23 cellular contexts compared by ENCODE assay signal in the genomic region with DNA sequence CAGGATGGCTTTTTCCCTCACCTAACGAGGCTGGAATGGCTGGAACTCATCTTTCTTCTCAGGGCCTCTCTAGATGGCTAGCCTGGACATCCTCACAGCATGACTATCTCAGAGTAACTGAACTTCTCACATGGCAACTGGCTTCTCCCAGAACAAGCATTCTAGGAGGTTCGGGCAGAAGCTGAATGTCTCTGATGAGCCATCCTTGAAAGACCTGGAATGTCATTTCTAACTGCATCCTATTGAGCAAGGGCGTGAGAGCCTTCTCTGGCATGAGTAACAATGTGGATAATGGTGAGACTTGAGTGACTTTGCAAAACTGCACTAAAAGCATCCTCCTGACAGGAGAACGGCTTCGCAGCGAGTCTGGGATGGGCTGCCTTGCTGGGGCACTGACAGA.
"Had no signal": no experiment of that assay in that cellular context is flagged by ENCODE, and none has a peak within 500 bp of the region (broad histone marks: within the 10 kb centered on the region; RNA-seq: fewer than 3 reads in every experiment).

No MANE protein-coding gene starts in this region.

- H3K27me3 ChIP-seq: esophagus squamous epithelium, left lung, neural progenitor cell, right atrium auricular region, sigmoid colon, suprapubic skin, transverse colon, vagina had no signal

- ATAC-seq: left cardiac atrium; left lung; naive thymus-derived CD4-positive, alpha-beta T cell; stimulated activated naive CD8-positive, alpha-beta T cell treated with anti-CD3 and anti-CD28 coated beads, Interleukin-15, amount 100 ng/mL, for 72 hours had no signal

- H3K27me3 Mint-ChIP-seq: naive thymus-derived CD4-positive, alpha-beta T cell; stimulated activated naive CD8-positive, alpha-beta T cell treated with anti-CD3 and anti-CD28 coated beads, Interleukin-15, amount 100 ng/mL, for 72 hours had no signal

- H3K4me3 ChIP-seq: coronary artery, esophagus squamous epithelium, left lung, neural progenitor cell, prostate gland, right atrium auricular region, sigmoid colon, suprapubic skin, transverse colon, vagina had no signal

- H3K36me3 Mint-ChIP-seq: mesothelial cell of epicardium; naive thymus-derived CD4-positive, alpha-beta T cell; neural progenitor cell had no signal

- H3K9me3 Mint-ChIP-seq: stimulated activated naive CD8-positive, alpha-beta T cell treated with anti-CD3 and anti-CD28 coated beads, Interleukin-15, amount 100 ng/mL, for 72 hours had no signal

- H3K9me3 ChIP-seq: esophagus squamous epithelium, left lung, prostate gland, right atrium auricular region, sigmoid colon, suprapubic skin, transverse colon, vagina had no signal

- H3K27ac ChIP-seq: coronary artery, esophagus squamous epithelium, left lung, neural progenitor cell, prostate gland, right atrium auricular region, sigmoid colon, suprapubic skin, transverse colon, vagina had no signal

- H3K4me1 ChIP-seq: esophagus squamous epithelium, left lung, neural progenitor cell, prostate gland, right atrium auricular region, suprapubic skin, transverse colon, vagina had no signal

- H3K27ac Mint-ChIP-seq: mesothelial cell of epicardium; naive thymus-derived CD4-positive, alpha-beta T cell; nephron; neural progenitor cell; stimulated activated naive CD8-positive, alpha-beta T cell treated with anti-CD3 and anti-CD28 coated beads, Interleukin-15, amount 100 ng/mL, for 72 hours had no signal

- H3K4me1 Mint-ChIP-seq: naive thymus-derived CD4-positive, alpha-beta T cell; nephron; stimulated activated naive CD8-positive, alpha-beta T cell treated with anti-CD3 and anti-CD28 coated beads, Interleukin-15, amount 100 ng/mL, for 72 hours had no signal

- H3K36me3 ChIP-seq: esophagus squamous epithelium, left lung, neural progenitor cell, prostate gland, right atrium auricular region, sigmoid colon, suprapubic skin, transverse colon, vagina had no signal

- H3K4me3 Mint-ChIP-seq: mesothelial cell of epicardium; naive thymus-derived CD4-positive, alpha-beta T cell; nephron; neural progenitor cell; stimulated activated naive CD8-positive, alpha-beta T cell treated with anti-CD3 and anti-CD28 coated beads, Interleukin-15, amount 100 ng/mL, for 72 hours had no signal

- DNase-seq: dermis blood vessel endothelial cell; effector memory CD4-positive, alpha-beta T cell; erythroblast; esophagus squamous epithelium; left cardiac atrium; left lung; mesenchymal stem cell; naive thymus-derived CD4-positive, alpha-beta T cell; nucleus accumbens; sigmoid colon; stimulated activated CD4-positive, alpha-beta T cell treated with anti-CD3 and anti-CD28 coated beads, Interleukin-15, amount 100 ng/mL, for 24 hours; stimulated activated CD4-positive, alpha-beta T cell treated with anti-CD3 and anti-CD28 coated beads, Interleukin-2, amount 100 ng/mL, for 48 hours; stimulated activated naive CD4-positive, alpha-beta T cell; stimulated activated naive CD8-positive, alpha-beta T cell treated with anti-CD3 and anti-CD28 coated beads, Interleukin-15, amount 100 ng/mL, for 72 hours; transverse colon had no signal
